Comparison of ENCODE assay signal across 10 cellular contexts in genomic region chr2:230751062-230751461, GRCh38. TPM values are rescaled to one million over a fixed set of nuclear protein-coding genes. Genes with fewer than 3 reads are reported as not detected.
DNase-seq lines count a peak whose midpoint lies in the region; ATAC-seq and TF ChIP-seq lines count a peak whose summit lies in the region.
"Had no signal": no experiment of that assay in that cellular context is flagged by ENCODE, and none has a peak within 500 bp of the region (broad histone marks: within the 10 kb centered on the region; RNA-seq: fewer than 3 reads in every experiment).

No MANE protein-coding gene starts in this region.

- DNase-seq in RKO (ENCODE audit: low spot score): peak; percentile 42
- no peak for DNase-seq in lower leg skin (ENCODE audit: low spot score in 2 of 2)
- DNase-seq in cerebellar nuclear complex (lab: John Stamatoyannopoulos, UW): no peak
- no peak for DNase-seq in aorta
- DNase-seq in thyroid gland: no peak
- DNase-seq: left ventricle myocardium superior had no signal

- H3K9me3 ChIP-seq in aorta (ENCODE audit: control insufficient read depth, low read length) (no peaks in the 10 kb centered on the region), thyroid gland (no peaks in the 10 kb centered on the region)

- H3K4me1 ChIP-seq in ACC112 (ENCODE audit: control insufficient read depth, insufficient read depth, low read length, unreplicated experiment) (peaks cover 16% of the 10 kb centered on the region), aorta (ENCODE audit: control insufficient read depth in 1 of 2, insufficient read depth in 2 of 2, low read length in 2 of 2) (peaks cover 1 to 8% of the 10 kb centered on the region in 2 donors), thyroid gland (no peaks in the 10 kb centered on the region)

- H2AFZ ChIP-seq in ACC112 (ENCODE audit: low read length, unreplicated experiment): no peak overlapping the region

- intact Hi-C loops in lower leg skin (cut with DNase I; ENCODE audit: low total_unique reads): no loop called here
- intact Hi-C loops in aorta (cut with DNase I): loop anchor here in 1 of 2 donors (5.0 kb wide), 1 partner anchor 34 kb away; no protein-coding TSS in a partner anchor
- intact Hi-C loops in thyroid gland (cut with DNase I): no loop called here

- peaks cover 72% of the 10 kb centered on the region for H3K79me2 ChIP-seq in ACC112 (ENCODE audit: control insufficient read depth, insufficient read depth, low read length, unreplicated experiment)

- TF ChIP-seq POLR2A in lower leg skin (IDR thresholded peaks at IDR 0.05) (no peak), thyroid gland (IDR thresholded peaks at IDR 0.05) (no peak)

- no peak overlapping the region for H3K4me3 ChIP-seq in ACC112 (ENCODE audit: low read depth, low read length)
- H3K4me3 ChIP-seq in lower leg skin (ENCODE audit: low read depth, poor library complexity, severe bottlenecking): no peak overlapping the region
- H3K4me3 ChIP-seq in aorta (ENCODE audit: low read length in 2 of 2): no peak overlapping the region
- H3K4me3 ChIP-seq in thyroid gland (replicated peaks in 1 of 3): no peak overlapping the region

- TF ChIP-seq CTCF in lower leg skin (IDR thresholded peaks at IDR 0.05): no peak
- no peak for TF ChIP-seq CTCF in thyroid gland (IDR thresholded peaks at IDR 0.05)

- WGBS in lower leg skin, 2 donors: 46 to 60% methylated on average over 3 of the region's 3 CpGs
- WGBS in aorta, 2 donors: 58 to 74% methylated on average over 3 of the region's 3 CpGs
- 85 to 91% methylated on average over 3 of the region's 3 CpGs for WGBS in thyroid gland, 2 donors

- H3K36me3 ChIP-seq in ACC112 (ENCODE audit: insufficient read depth, low read length) (no peaks in the 10 kb centered on the region), aorta (ENCODE audit: control insufficient read depth in 1 of 2, insufficient read depth in 2 of 2, low read length in 1 of 2) (no peaks in the 10 kb centered on the region), thyroid gland (no peaks in the 10 kb centered on the region)

- H3K27ac ChIP-seq in ACC112 (ENCODE audit: low read depth, low read length) (peak overlapping the region; percentile 18; the same call in 1 of the 2 replicates), aorta (ENCODE audit: low read depth in 1 of 2, low read length in 2 of 2) (no peak overlapping the region), thyroid gland (no peak overlapping the region)
- H3K27ac ChIP-seq: VCaP had no signal

- H3K27me3 ChIP-seq in ACC112 (ENCODE audit: insufficient read depth, low read length) (no peaks in the 10 kb centered on the region), aorta (ENCODE audit: control insufficient read depth in 1 of 2, insufficient read depth in 2 of 2, low read length in 1 of 2) (no peaks in the 10 kb centered on the region), thyroid gland (no peaks in the 10 kb centered on the region)

- ATAC-seq in GM18520 (IDR thresholded peaks at IDR 0.05; ENCODE audit: unreplicated experiment) (peak; percentile 59), esophagus mucosa (peak; percentile 70), aorta (ENCODE audit: low FRiP score) (no peak)
- ATAC-seq: left ventricle myocardium superior had no signal

RNA-seq across cellular contexts. Expression of gene CAB39, which starts 38.4 kb away (rescaled TPM):
- 50.8 TPM for total RNA-seq in esophagus mucosa
- total RNA-seq in lower leg skin: 10 to 100 TPM; 65.5 to 74.7 (median 70.4) TPM
- total RNA-seq in aorta: 10 to 100 TPM; 80.4 to 81.1 TPM
- 10 to 100 TPM; 27.3 to 57.8 TPM for polyA plus RNA-seq in aorta
- 10 to 100 TPM; 70.8 to 97.6 (median 87.4) TPM for total RNA-seq in thyroid gland
